11 cellular contexts compared by ENCODE assay signal in genomic region chr13:60572003-60572792, GRCh38.
DNase-seq lines count a peak whose midpoint lies in the region; ATAC-seq, FAIRE-seq and TF ChIP-seq lines count a peak whose summit lies in the region.
"Had no signal": no experiment of that assay in that cellular context is flagged by ENCODE, and none has a peak within 500 bp of the region (broad histone marks: within the 10 kb centered on the region; RNA-seq: fewer than 3 reads in every experiment).

No MANE protein-coding gene starts in this region.

- H3K4me3 ChIP-seq in HUES64 (ENCODE audit: low read length): no peak overlapping the region
- H3K4me3 ChIP-seq in astrocyte (ENCODE audit: insufficient read depth, low read depth, low read length): no peak overlapping the region
- H3K4me3 ChIP-seq in OCI-LY7 (ENCODE audit: low read depth, low read length, poor library complexity, severe bottlenecking): no peak overlapping the region

- H2AFZ ChIP-seq in astrocyte (ENCODE audit: low read depth, low read length) (peak overlapping the region; percentile 18), OCI-LY7 (ENCODE audit: low read length) (no peak overlapping the region)

- H3K27me3 Mint-ChIP-seq in astrocyte (ENCODE audit: low read depth, unreplicated experiment): no peaks in the 10 kb centered on the region
- H3K27me3 Mint-ChIP-seq: naive B cell had no signal

- H3K4me2 ChIP-seq in astrocyte (ENCODE audit: low read length): peak overlapping the region; percentile 32
- H3K4me2 ChIP-seq in OCI-LY7 (ENCODE audit: low read length): no peak overlapping the region

- no TSS peak for BruUV-seq in OCI-LY7 (replicated peaks; lab: Mats Ljungman, UMichigan)

- intact Hi-C loops in OCI-LY7 (cut with micrococcal nuclease; ENCODE audit: unreplicated experiment): no loop called here

- H3K9me3 ChIP-seq in HUES64 (ENCODE audit: insufficient read depth, low read depth, low read length) (no peaks in the 10 kb centered on the region), astrocyte (ENCODE audit: insufficient read depth, low read depth, low read length) (no peaks in the 10 kb centered on the region), OCI-LY7 (ENCODE audit: low read length) (no peaks in the 10 kb centered on the region)

- 55% methylated on average over 4 of the region's 5 CpGs for WGBS in HUES64

- H4K20me1 ChIP-seq in astrocyte (ENCODE audit: insufficient read depth, low read length): no peaks in the 10 kb centered on the region
- H4K20me1 ChIP-seq in OCI-LY7 (ENCODE audit: insufficient read depth, low read length): no peaks in the 10 kb centered on the region

- H3K9me2 ChIP-seq in OCI-LY7 (ENCODE audit: insufficient read depth, low read length): no peaks in the 10 kb centered on the region

- H3K27ac Mint-ChIP-seq in astrocyte (ENCODE audit: unreplicated experiment): no peak overlapping the region

- POLR2A ChIA-PET in OCI-LY7 (lab: Charles Lee): interaction anchor here (0.6 kb wide), 2 partner anchors 200 to 1844 kb away, joined by 3 read pairs; no protein-coding TSS in a partner anchor

- H3K36me3 Mint-ChIP-seq in astrocyte (ENCODE audit: low read depth, unreplicated experiment): no peaks in the 10 kb centered on the region

- TF ChIP-seq CTCF in astrocyte (IDR thresholded peaks at IDR 0.05; ENCODE audit: insufficient read depth, low read depth, low read length) (no peak), OCI-LY7 (conservative IDR thresholded peaks at IDR 0.05; ENCODE audit: low read length) (no peak)

- peak overlapping the region; percentile 87 for H3K27ac ChIP-seq in HUES64 (ENCODE audit: low read depth, low read length)
- peak overlapping the region; percentile 22 for H3K27ac ChIP-seq in astrocyte (ENCODE audit: low read depth, low read length)
- H3K27ac ChIP-seq in OCI-LY7 (ENCODE audit: low read depth, low read length, poor library complexity, severe bottlenecking): no peak overlapping the region

- CTCF ChIA-PET in OCI-LY7 (lab: Charles Lee; ENCODE audit: unreplicated experiment): no interaction called here

- peaks cover 8% of the 10 kb centered on the region; the same call in 1 of the 2 replicates for H3K36me3 ChIP-seq in HUES64 (ENCODE audit: insufficient read depth, low read length)
- peaks cover 4% of the 10 kb centered on the region for H3K36me3 ChIP-seq in astrocyte (ENCODE audit: insufficient read depth, low read length)
- H3K36me3 ChIP-seq in OCI-LY7 (ENCODE audit: insufficient read depth, low read length): no peaks in the 10 kb centered on the region

- H3K4me1 Mint-ChIP-seq in astrocyte (ENCODE audit: low read depth, unreplicated experiment): peaks cover 10% of the 10 kb centered on the region
- H3K4me1 Mint-ChIP-seq: naive B cell had no signal

- peak overlapping the region; percentile 42 for H3K9ac ChIP-seq in HUES64 (ENCODE audit: low read depth, low read length)
- no peak overlapping the region for H3K9ac ChIP-seq in astrocyte (ENCODE audit: low read length)

- H3K27me3 ChIP-seq in HUES64 (ENCODE audit: insufficient read depth, low read length) (no peaks in the 10 kb centered on the region), astrocyte (ENCODE audit: insufficient read depth, low read length) (no peaks in the 10 kb centered on the region)

- DNase-seq in AG20443 (ENCODE audit: low spot score) (peak; percentile 15), astrocyte (ENCODE audit: low read depth) (peak; percentile 79), iPS-NIHi7 (ENCODE audit: extremely low spot score) (peak; percentile 55), Kasumi-1 (lab: John Stamatoyannopoulos, UW) (no peak), ureter (ENCODE audit: low spot score) (no peak), OCI-LY7 (ENCODE audit: low spot score) (no peak)
- DNase-seq: DMS153, naive B cell, NCI-H2029 treated with DMSO at 0.1 percent for 48 hours had no signal

- peak; percentile 82 for FAIRE-seq in astrocyte (lab: Jason Lieb, UNC)

- no peak overlapping the region for H3K4me3 Mint-ChIP-seq in astrocyte (ENCODE audit: unreplicated experiment)
- H3K4me3 Mint-ChIP-seq: naive B cell had no signal

- H3K9me3 Mint-ChIP-seq in astrocyte (ENCODE audit: unreplicated experiment): no peaks in the 10 kb centered on the region

- H3K4me1 ChIP-seq in HUES64 (ENCODE audit: insufficient read depth, low read length) (peaks cover 42% of the 10 kb centered on the region), astrocyte (ENCODE audit: insufficient read depth, low read length) (peaks cover 9% of the 10 kb centered on the region), OCI-LY7 (ENCODE audit: insufficient read depth, low read length, poor library complexity, severe bottlenecking) (no peaks in the 10 kb centered on the region)

- H3K79me2 ChIP-seq in astrocyte (ENCODE audit: insufficient read depth, low read length) (no peaks in the 10 kb centered on the region), OCI-LY7 (ENCODE audit: insufficient read depth, low read depth, low read length) (no peaks in the 10 kb centered on the region)

- ATAC-seq in HG02610 (IDR thresholded peaks at IDR 0.05; ENCODE audit: unreplicated experiment): no peak

Comparison
In these comparisons a context has a peak if more than half of its experiments do, and no peak if none do; other contexts are left out.
1. DNase-seq: peak in AG20443 (single experiment), astrocyte (single experiment) and iPS-NIHi7 (single experiment); none in Kasumi-1 (0 of 2), ureter (single experiment) and OCI-LY7 (single experiment).